9 cellular contexts compared by ENCODE assay signal in genomic region chr17:43018008-43018853, GRCh38. TPM values are rescaled to one million over a fixed set of nuclear protein-coding genes. Genes with fewer than 3 reads are reported as not detected.
DNase-seq lines count a peak whose midpoint lies in the region; ATAC-seq and TF ChIP-seq lines count a peak whose summit lies in the region.
"Had no signal": no experiment of that assay in that cellular context is flagged by ENCODE, and none has a peak within 500 bp of the region (broad histone marks: within the 10 kb centered on the region; RNA-seq: fewer than 3 reads in every experiment).

No MANE protein-coding gene starts in this region.

- intact Hi-C loops in naive thymus-derived CD4-positive, alpha-beta T cell (cut with micrococcal nuclease): no loop called here
- intact Hi-C loops in left colon (cut with DNase I, micrococcal nuclease): no loop called here

- peaks cover 52% of the 10 kb centered on the region for H3K36me3 ChIP-seq in HUES6 (ENCODE audit: control insufficient read depth, insufficient read depth, low read length)
- peaks cover 0 to 30% (median 4%) of the 10 kb centered on the region in 3 experiments for H3K36me3 ChIP-seq in naive thymus-derived CD4-positive, alpha-beta T cell (ENCODE audit: control insufficient read depth in 2 of 3, insufficient read depth in 3 of 3, low read length in 3 of 3)

- no peak overlapping the region for H3K4me3 ChIP-seq in HUES6 (ENCODE audit: low read depth, low read length)
- H3K4me3 ChIP-seq in naive thymus-derived CD4-positive, alpha-beta T cell (ENCODE audit: low read length): no peak overlapping the region

- peak; percentile 20 for DNase-seq in DMS79 (lab: John Stamatoyannopoulos, UW)
- DNase-seq in amniotic epithelial cell (ENCODE audit: low read depth): peak; percentile 50
- DNase-seq in naive thymus-derived CD4-positive, alpha-beta T cell: peak in 5 of 9 donors; percentile 33 to 65 (median 38)
- no peak for DNase-seq in stimulated activated CD4-positive, alpha-beta T cell treated with anti-CD3 and anti-CD28 coated beads, Interleukin-12 subunit alpha, Interleukin-12 subunit beta, amount 100 ng/mL, for 4 hours
- no peak for DNase-seq in foreskin keratinocyte
- no peak for DNase-seq in left colon

- peaks cover 0 to 7% (median 0%) of the 10 kb centered on the region in 5 donors for H3K36me3 Mint-ChIP-seq in naive thymus-derived CD4-positive, alpha-beta T cell

- peak; percentile 60 for ATAC-seq in naive thymus-derived CD4-positive, alpha-beta T cell
- ATAC-seq in foreskin keratinocyte (no peak), HG02852 (IDR thresholded peaks at IDR 0.05; ENCODE audit: unreplicated experiment) (no peak), left colon (no peak)
- ATAC-seq: HCT116 had no signal

- peaks cover 8 to 34% (median 29%) of the 10 kb centered on the region in 7 donors for H3K4me1 Mint-ChIP-seq in naive thymus-derived CD4-positive, alpha-beta T cell

- H3K4me1 ChIP-seq in HUES6 (ENCODE audit: control insufficient read depth, insufficient read depth, low read length) (peaks cover 36% of the 10 kb centered on the region), foreskin keratinocyte (no peaks in the 10 kb centered on the region)
- peaks cover 11 to 18% of the 10 kb centered on the region in 2 donors for H3K4me1 ChIP-seq in naive thymus-derived CD4-positive, alpha-beta T cell (ENCODE audit: control insufficient read depth in 2 of 2, insufficient read depth in 2 of 2, low read length in 2 of 2)

- H3K27ac ChIP-seq in HUES6 (ENCODE audit: low read depth, low read length): no peak overlapping the region
- peak overlapping the region; percentile 4 for H3K27ac ChIP-seq in naive thymus-derived CD4-positive, alpha-beta T cell (ENCODE audit: low read depth, low read length)
- H3K27ac ChIP-seq in foreskin keratinocyte: no peak overlapping the region

- peak overlapping the region; percentile 34 to 86 (median 72) for H3K27ac Mint-ChIP-seq in naive thymus-derived CD4-positive, alpha-beta T cell

- no peak for TF ChIP-seq CTCF in foreskin keratinocyte (conservative IDR thresholded peaks at IDR 0.05)

- peak overlapping the region in 1 of 10 donors; percentile 16 for H3K4me3 Mint-ChIP-seq in naive thymus-derived CD4-positive, alpha-beta T cell

- no peaks in the 10 kb centered on the region for H3K9me3 ChIP-seq in HUES6 (ENCODE audit: control insufficient read depth, insufficient read depth, low read depth, low read length)
- no peaks in the 10 kb centered on the region for H3K9me3 ChIP-seq in naive thymus-derived CD4-positive, alpha-beta T cell (ENCODE audit: control insufficient read depth in 2 of 3, low read length in 3 of 3)

- POLR2A ChIA-PET in naive thymus-derived CD4-positive, alpha-beta T cell (lab: Charles Lee): interaction anchor here (0.7 to 1.5 kb wide), 5 partner anchors 8 to 107 kb away, joined by 3 to 6 read pairs (median 3); partner anchors contain the start of genes BRCA1 and RPL27

- peak overlapping the region; percentile 9 for H3K9ac ChIP-seq in HUES6 (ENCODE audit: low read length)

- no peaks in the 10 kb centered on the region for H3K27me3 ChIP-seq in HUES6 (ENCODE audit: control insufficient read depth, insufficient read depth, low read length)
- H3K27me3 ChIP-seq in naive thymus-derived CD4-positive, alpha-beta T cell (ENCODE audit: control insufficient read depth in 2 of 2, insufficient read depth in 2 of 2, low read length in 2 of 2): no peaks in the 10 kb centered on the region
- H3K27me3 ChIP-seq in foreskin keratinocyte: no peaks in the 10 kb centered on the region

- H3K9me3 Mint-ChIP-seq in naive thymus-derived CD4-positive, alpha-beta T cell: no peaks in the 10 kb centered on the region

- H3K27me3 Mint-ChIP-seq in naive thymus-derived CD4-positive, alpha-beta T cell: peaks cover 0 to 2% (median 0%) of the 10 kb centered on the region in 5 donors

- CTCF ChIA-PET in naive thymus-derived CD4-positive, alpha-beta T cell (lab: Charles Lee): interaction anchor here (0.8 to 1.1 kb wide), 2 partner anchors 20 to 1359 kb away, joined by 3 read pairs; partner anchors contain the start of gene RPL27

RNA-seq across cellular contexts. Expression of gene VAT1, which starts 4.0 kb away (rescaled TPM):
- total RNA-seq in naive thymus-derived CD4-positive, alpha-beta T cell: 10 to 100 TPM; 12.8 to 50.9 (median 34.9) TPM
- 10 to 100 TPM; 34.9 to 52.3 TPM for polyA plus RNA-seq in naive thymus-derived CD4-positive, alpha-beta T cell
- total RNA-seq in foreskin keratinocyte (91.2 and 121 TPM in 2 replicates), left colon (10 to 100 TPM; 46.3 to 85.2 TPM)
- polyA plus RNA-seq in foreskin keratinocyte: 93.9 and 112 TPM in 2 replicates

RNA-seq across cellular contexts. Expression of gene RND2, which starts 6.8 kb away (rescaled TPM):
- under 1 TPM in 4 of 5 experiments, not detected in 1; 0.08 to 0.74 (median 0.38) TPM for total RNA-seq in naive thymus-derived CD4-positive, alpha-beta T cell
- under 1 TPM; 0.15 to 0.33 TPM for polyA plus RNA-seq in naive thymus-derived CD4-positive, alpha-beta T cell
- total RNA-seq in foreskin keratinocyte (0.14 TPM in 2 replicates), left colon (1 to 10 TPM in 1 of 2 donors, under 1 TPM in 1; 0.15 to 1.1 TPM)
- polyA plus RNA-seq in foreskin keratinocyte: 0.17 and 0.25 TPM in 2 replicates

RNA-seq across cellular contexts. Expression of gene IFI35, which starts 11.6 kb away (rescaled TPM):
- 100 to 1,000 TPM in 1 of 5 experiments, 10 to 100 TPM in 4; 23.5 to 145 (median 32.1) TPM for total RNA-seq in naive thymus-derived CD4-positive, alpha-beta T cell
- polyA plus RNA-seq in naive thymus-derived CD4-positive, alpha-beta T cell: 10 to 100 TPM; 49.8 to 50.6 TPM
- total RNA-seq in foreskin keratinocyte (36.3 and 40.6 TPM in 2 replicates), left colon (10 to 100 TPM; 33.6 to 51.6 TPM)
- polyA plus RNA-seq in foreskin keratinocyte: 57.0 and 72.2 TPM in 2 replicates

RNA-seq across cellular contexts. Expression of gene RPL27, which starts 20.0 kb away (rescaled TPM):
- total RNA-seq in naive thymus-derived CD4-positive, alpha-beta T cell: 1,000 to 10,000 TPM in 4 of 5 experiments, 100 to 1,000 TPM in 1; 951 to 1,861 (median 1,662) TPM
- 1,000 to 10,000 TPM; 2,130 to 2,713 TPM for polyA plus RNA-seq in naive thymus-derived CD4-positive, alpha-beta T cell
- total RNA-seq in foreskin keratinocyte: 1,868 and 1,991 TPM in 2 replicates
- polyA plus RNA-seq in foreskin keratinocyte: 3,580 and 3,581 TPM in 2 replicates
- total RNA-seq in left colon: 100 to 1,000 TPM; 605 to 650 TPM

RNA-seq across cellular contexts. Expression of gene RUNDC1, which starts 37.9 kb away (rescaled TPM):
- total RNA-seq in naive thymus-derived CD4-positive, alpha-beta T cell: 10 to 100 TPM; 12.2 to 21.4 (median 19.4) TPM
- polyA plus RNA-seq in naive thymus-derived CD4-positive, alpha-beta T cell: 10 to 100 TPM; 13.2 to 17.0 TPM
- total RNA-seq in foreskin keratinocyte (9.7 and 10.5 TPM in 2 replicates), left colon (10 to 100 TPM; 24.2 to 25.2 TPM)
- polyA plus RNA-seq in foreskin keratinocyte: 6.1 and 6.6 TPM in 2 replicates

Comparison
In these comparisons a context has a peak if more than half of its experiments do, and no peak if none do; other contexts are left out.
1. DNase-seq: peak in DMS79 (single experiment), amniotic epithelial cell (single experiment) and naive thymus-derived CD4-positive, alpha-beta T cell (5 of 9); none in stimulated activated CD4-positive, alpha-beta T cell treated with anti-CD3 and anti-CD28 coated beads, Interleukin-12 subunit alpha, Interleukin-12 subunit beta, amount 100 ng/mL, for 4 hours (single experiment), foreskin keratinocyte (0 of 2) and left colon (0 of 2).